ENCODE assay signal across 2 cellular contexts in genomic region chr4:1636490-1637211, GRCh38.
TF ChIP-seq lines count a peak whose summit lies in the region.

No MANE protein-coding gene starts in this region.

TF ChIP-seq in GM23338, 12 proteins besides CTCF, POLR2A, EP300 and RAD21:
- no peak for TF ChIP-seq EZH2 (IDR thresholded peaks at IDR 0.05; ENCODE audit: low read depth, unreplicated experiment)
- no peak for TF ChIP-seq STAT1 (IDR thresholded peaks at IDR 0.05; ENCODE audit: unreplicated experiment)
- TF ChIP-seq NANOG (IDR thresholded peaks at IDR 0.05; ENCODE audit: borderline replicate concordance): no peak
- TF ChIP-seq ETS1 (IDR thresholded peaks at IDR 0.05): no peak
- TF ChIP-seq EZH2phosphoT487 (IDR thresholded peaks at IDR 0.05; ENCODE audit: unreplicated experiment): no peak
- no peak for TF ChIP-seq ZNF462 (CRISPR knock-in tag; IDR thresholded peaks at IDR 0.05)
- no peak for TF ChIP-seq ZNF114 (CRISPR knock-in tag; IDR thresholded peaks at IDR 0.05)
- no peak for TF ChIP-seq CREB1 (CRISPR knock-in tag; IDR thresholded peaks at IDR 0.05; ENCODE audit: low read depth)
- TF ChIP-seq REST (IDR thresholded peaks at IDR 0.05; ENCODE audit: unreplicated experiment): no peak
- no peak for TF ChIP-seq POLR2AphosphoS5 (IDR thresholded peaks at IDR 0.05; ENCODE audit: low read depth)
- TF ChIP-seq JUNB (IDR thresholded peaks at IDR 0.05; ENCODE audit: unreplicated experiment): no peak

TF ChIP-seq in H1, 55 proteins besides CTCF, POLR2A, EP300 and RAD21:
- no peak for TF ChIP-seq EZH2 (IDR thresholded peaks at IDR 0.05; ENCODE audit: low read depth, low read length, severe bottlenecking)
- no peak for TF ChIP-seq POLR2AphosphoS5 (IDR thresholded peaks at IDR 0.05; ENCODE audit: low read depth, low read length)
- no peak for TF ChIP-seq ASH2L (IDR thresholded peaks at IDR 0.05; ENCODE audit: low read length)
- no peak for TF ChIP-seq YY1 (IDR thresholded peaks at IDR 0.05; ENCODE audit: low read depth, low read length)
- no peak for TF ChIP-seq TAF1 (IDR thresholded peaks at IDR 0.05; ENCODE audit: low read depth, low read length)
